ENCODE assay signal across 1 cellular context in the genomic region with DNA sequence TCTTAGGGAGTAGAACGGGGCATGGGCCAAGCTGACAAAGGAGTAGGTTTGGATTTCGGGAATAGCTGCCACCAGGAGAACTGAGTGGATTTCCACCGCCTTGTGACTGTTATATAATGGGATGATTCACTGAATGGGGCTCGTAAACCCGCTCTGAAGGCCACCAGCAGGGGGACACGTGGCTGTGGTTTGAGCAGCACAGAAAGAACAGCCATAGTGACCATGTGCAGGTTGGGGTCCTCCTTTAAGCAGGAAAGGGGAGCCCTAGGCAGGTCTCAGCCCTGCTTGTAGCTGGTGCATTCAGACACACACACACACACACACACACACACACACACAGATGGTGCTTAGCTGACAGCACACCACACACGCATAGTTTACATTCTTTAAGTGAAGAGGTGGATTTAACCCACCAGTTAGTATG.
A peak's percentile ranks its signal among the peaks of the same experiment; 100 is the strongest.
TF ChIP-seq lines count a peak whose summit lies in the region.

No MANE protein-coding gene starts in this region.

TF ChIP-seq in HepG2, 621 proteins besides CTCF, POLR2A, EP300 and RAD21 (continued from another document and continues in another):
- TF ChIP-seq, protein P1, sequence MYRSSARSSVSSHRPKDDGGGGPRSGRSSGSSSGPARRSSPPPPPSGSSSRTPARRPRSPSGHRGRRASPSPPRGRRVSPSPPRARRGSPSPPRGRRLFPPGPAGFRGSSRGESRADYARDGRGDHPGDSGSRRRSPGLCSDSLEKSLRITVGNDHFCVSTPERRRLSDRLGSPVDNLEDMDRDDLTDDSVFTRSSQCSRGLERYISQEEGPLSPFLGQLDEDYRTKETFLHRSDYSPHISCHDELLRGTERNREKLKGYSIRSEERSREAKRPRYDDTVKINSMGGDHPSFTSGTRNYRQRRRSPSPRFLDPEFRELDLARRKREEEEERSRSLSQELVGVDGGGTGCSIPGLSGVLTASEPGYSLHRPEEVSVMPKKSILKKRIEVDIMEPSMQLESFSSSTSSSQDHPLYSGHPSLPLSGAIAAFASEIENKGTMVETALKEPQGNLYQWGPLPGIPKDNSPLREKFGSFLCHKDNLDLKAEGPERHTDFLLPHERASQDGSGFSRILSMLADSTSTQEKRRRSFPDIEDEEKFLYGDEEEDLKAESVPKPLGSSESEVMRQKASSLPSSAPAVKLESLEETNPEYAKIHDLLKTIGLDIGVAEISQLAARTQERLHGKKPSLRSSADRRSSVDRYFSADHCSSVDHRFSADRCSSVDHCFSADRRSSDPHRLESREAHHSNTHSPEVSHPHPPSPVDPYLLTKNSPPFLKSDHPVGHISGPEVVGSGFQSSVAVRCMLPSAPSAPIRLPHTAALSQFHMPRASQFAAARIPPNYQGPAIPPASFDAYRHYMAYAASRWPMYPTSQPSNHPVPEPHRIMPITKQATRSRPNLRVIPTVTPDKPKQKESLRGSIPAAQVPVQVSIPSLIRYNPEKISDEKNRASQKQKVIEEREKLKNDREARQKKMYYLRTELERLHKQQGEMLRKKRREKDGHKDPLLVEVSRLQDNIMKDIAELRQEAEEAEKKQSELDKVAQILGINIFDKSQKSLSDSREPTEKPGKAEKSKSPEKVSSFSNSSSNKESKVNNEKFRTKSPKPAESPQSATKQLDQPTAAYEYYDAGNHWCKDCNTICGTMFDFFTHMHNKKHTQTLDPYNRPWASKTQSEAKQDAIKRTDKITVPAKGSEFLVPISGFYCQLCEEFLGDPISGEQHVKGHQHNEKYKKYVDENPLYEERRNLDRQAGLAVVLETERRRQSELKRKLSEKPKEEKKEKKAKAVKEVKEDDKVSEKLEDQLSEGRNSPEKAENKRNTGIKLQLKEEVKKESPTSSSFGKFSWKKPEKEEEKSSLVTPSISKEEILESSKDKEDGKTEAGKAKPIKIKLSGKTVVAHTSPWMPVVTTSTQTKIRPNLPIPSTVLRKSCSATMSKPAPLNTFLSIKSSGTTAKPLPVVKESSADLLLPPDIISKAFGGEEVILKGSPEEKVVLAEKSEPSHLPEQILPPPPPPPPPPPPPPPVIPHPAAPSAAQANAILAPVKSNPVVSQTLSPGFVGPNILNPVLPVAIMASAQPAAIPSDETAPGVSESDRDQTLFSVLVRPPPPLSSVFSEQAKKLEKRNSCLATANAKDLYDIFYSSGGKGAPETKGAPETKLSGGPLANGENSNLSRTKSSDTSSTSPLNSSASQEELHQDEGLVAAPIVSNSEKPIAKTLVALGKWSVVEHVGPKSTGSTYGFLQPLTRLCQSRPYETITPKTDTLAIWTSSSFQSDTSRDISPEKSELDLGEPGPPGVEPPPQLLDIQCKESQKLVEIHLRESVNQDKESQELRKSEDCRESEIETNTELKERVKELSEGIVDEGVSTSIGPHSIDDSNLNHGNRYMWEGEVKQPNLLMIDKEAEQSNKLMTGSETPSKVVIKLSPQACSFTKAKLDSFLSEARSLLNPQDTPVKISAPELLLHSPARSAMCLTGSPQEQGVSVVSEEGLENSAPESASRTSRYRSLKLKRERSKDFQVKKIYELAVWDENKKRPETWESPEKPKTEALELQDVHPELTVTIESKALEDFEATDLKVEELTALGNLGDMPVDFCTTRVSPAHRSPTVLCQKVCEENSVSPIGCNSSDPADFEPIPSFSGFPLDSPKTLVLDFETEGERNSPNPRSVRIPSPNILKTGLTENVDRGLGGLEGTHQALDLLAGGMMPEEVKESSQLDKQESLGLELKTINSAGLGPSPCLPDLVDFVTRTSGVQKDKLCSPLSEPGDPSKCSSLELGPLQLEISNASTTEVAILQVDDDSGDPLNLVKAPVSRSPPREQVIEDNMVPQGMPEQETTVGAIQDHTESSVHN (CRISPR knock-in tag; IDR thresholded peaks at IDR 0.05), result no peak
- TF ChIP-seq MED8 (CRISPR knock-in tag; IDR thresholded peaks at IDR 0.05; ENCODE audit: insufficient replicate concordance) (no peak), ZNF672 (CRISPR knock-in tag; IDR thresholded peaks at IDR 0.05) (no peak), FOXC1 (CRISPR knock-in tag; IDR thresholded peaks at IDR 0.05; ENCODE audit: borderline replicate concordance) (0 out of 2 replicates have a peak, but pooled peaks have one; percentile 39), ZNF598 (CRISPR knock-in tag; IDR thresholded peaks at IDR 0.05; ENCODE audit: borderline replicate concordance) (peak; percentile 72; the same call in 1 of the 2 replicates), ZNF644 (CRISPR knock-in tag; IDR thresholded peaks at IDR 0.05; ENCODE audit: low read depth) (0 out of 2 replicates have a peak, but pooled peaks have one; percentile 25), NFE2 (CRISPR knock-in tag; IDR thresholded peaks at IDR 0.05) (no peak), ERF (CRISPR knock-in tag; IDR thresholded peaks at IDR 0.05) (peak; percentile 58; the same call in 1 of the 2 replicates), ZNF207 (IDR thresholded peaks at IDR 0.05; ENCODE audit: borderline replicate concordance) (no peak), NR2C2 (CRISPR knock-in tag; IDR thresholded peaks at IDR 0.05; ENCODE audit: borderline replicate concordance) (0 out of 2 replicates have a peak, but pooled peaks have one; percentile 10), KDM5B (CRISPR knock-in tag; IDR thresholded peaks at IDR 0.05; ENCODE audit: borderline replicate concordance) (peak; percentile 51; the same call in 1 of the 2 replicates), ZNF772 (CRISPR knock-in tag; IDR thresholded peaks at IDR 0.05) (peak; percentile 69; the same call in 1 of the 2 replicates), ELF1 (CRISPR knock-in tag; IDR thresholded peaks at IDR 0.05) (no peak), ZNF660 (CRISPR knock-in tag; IDR thresholded peaks at IDR 0.05; ENCODE audit: borderline replicate concordance, low read depth) (no peak), ZNF788 (CRISPR knock-in tag; IDR thresholded peaks at IDR 0.05; ENCODE audit: borderline replicate concordance) (peak; percentile 28; the same call in 1 of the 2 replicates), HMG20B (CRISPR knock-in tag; conservative IDR thresholded peaks at IDR 0.05) (no peak), TBX2 (CRISPR knock-in tag; IDR thresholded peaks at IDR 0.05; ENCODE audit: borderline replicate concordance) (peak; percentile 15; the same call in 1 of the 2 replicates), SAP130 (CRISPR knock-in tag; IDR thresholded peaks at IDR 0.05; ENCODE audit: low read depth) (peak; percentile 57), IRF2 (CRISPR knock-in tag; IDR thresholded peaks at IDR 0.05) (0 out of 2 replicates have a peak, but pooled peaks have one; percentile 49), ZNF558 (CRISPR knock-in tag; IDR thresholded peaks at IDR 0.05; ENCODE audit: borderline replicate concordance) (no peak)
- TF ChIP-seq, protein P2, sequence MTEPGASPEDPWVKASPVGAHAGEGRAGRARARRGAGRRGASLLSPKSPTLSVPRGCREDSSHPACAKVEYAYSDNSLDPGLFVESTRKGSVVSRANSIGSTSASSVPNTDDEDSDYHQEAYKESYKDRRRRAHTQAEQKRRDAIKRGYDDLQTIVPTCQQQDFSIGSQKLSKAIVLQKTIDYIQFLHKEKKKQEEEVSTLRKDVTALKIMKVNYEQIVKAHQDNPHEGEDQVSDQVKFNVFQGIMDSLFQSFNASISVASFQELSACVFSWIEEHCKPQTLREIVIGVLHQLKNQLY (CRISPR knock-in tag; IDR thresholded peaks at IDR 0.05), result peak; percentile 42; the same call in 1 of the 2 replicates
- TF ChIP-seq, protein P3, sequence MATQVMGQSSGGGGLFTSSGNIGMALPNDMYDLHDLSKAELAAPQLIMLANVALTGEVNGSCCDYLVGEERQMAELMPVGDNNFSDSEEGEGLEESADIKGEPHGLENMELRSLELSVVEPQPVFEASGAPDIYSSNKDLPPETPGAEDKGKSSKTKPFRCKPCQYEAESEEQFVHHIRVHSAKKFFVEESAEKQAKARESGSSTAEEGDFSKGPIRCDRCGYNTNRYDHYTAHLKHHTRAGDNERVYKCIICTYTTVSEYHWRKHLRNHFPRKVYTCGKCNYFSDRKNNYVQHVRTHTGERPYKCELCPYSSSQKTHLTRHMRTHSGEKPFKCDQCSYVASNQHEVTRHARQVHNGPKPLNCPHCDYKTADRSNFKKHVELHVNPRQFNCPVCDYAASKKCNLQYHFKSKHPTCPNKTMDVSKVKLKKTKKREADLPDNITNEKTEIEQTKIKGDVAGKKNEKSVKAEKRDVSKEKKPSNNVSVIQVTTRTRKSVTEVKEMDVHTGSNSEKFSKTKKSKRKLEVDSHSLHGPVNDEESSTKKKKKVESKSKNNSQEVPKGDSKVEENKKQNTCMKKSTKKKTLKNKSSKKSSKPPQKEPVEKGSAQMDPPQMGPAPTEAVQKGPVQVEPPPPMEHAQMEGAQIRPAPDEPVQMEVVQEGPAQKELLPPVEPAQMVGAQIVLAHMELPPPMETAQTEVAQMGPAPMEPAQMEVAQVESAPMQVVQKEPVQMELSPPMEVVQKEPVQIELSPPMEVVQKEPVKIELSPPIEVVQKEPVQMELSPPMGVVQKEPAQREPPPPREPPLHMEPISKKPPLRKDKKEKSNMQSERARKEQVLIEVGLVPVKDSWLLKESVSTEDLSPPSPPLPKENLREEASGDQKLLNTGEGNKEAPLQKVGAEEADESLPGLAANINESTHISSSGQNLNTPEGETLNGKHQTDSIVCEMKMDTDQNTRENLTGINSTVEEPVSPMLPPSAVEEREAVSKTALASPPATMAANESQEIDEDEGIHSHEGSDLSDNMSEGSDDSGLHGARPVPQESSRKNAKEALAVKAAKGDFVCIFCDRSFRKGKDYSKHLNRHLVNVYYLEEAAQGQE (IDR thresholded peaks at IDR 0.05; ENCODE audit: borderline replicate concordance in 1 of 2, low read depth in 1 of 2, low read length in 2 of 2), result no peak
- TF ChIP-seq, protein P4, sequence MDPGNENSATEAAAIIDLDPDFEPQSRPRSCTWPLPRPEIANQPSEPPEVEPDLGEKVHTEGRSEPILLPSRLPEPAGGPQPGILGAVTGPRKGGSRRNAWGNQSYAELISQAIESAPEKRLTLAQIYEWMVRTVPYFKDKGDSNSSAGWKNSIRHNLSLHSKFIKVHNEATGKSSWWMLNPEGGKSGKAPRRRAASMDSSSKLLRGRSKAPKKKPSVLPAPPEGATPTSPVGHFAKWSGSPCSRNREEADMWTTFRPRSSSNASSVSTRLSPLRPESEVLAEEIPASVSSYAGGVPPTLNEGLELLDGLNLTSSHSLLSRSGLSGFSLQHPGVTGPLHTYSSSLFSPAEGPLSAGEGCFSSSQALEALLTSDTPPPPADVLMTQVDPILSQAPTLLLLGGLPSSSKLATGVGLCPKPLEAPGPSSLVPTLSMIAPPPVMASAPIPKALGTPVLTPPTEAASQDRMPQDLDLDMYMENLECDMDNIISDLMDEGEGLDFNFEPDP (CRISPR knock-in tag; conservative IDR thresholded peaks at IDR 0.05), result no peak
- TF ChIP-seq, protein P5, sequence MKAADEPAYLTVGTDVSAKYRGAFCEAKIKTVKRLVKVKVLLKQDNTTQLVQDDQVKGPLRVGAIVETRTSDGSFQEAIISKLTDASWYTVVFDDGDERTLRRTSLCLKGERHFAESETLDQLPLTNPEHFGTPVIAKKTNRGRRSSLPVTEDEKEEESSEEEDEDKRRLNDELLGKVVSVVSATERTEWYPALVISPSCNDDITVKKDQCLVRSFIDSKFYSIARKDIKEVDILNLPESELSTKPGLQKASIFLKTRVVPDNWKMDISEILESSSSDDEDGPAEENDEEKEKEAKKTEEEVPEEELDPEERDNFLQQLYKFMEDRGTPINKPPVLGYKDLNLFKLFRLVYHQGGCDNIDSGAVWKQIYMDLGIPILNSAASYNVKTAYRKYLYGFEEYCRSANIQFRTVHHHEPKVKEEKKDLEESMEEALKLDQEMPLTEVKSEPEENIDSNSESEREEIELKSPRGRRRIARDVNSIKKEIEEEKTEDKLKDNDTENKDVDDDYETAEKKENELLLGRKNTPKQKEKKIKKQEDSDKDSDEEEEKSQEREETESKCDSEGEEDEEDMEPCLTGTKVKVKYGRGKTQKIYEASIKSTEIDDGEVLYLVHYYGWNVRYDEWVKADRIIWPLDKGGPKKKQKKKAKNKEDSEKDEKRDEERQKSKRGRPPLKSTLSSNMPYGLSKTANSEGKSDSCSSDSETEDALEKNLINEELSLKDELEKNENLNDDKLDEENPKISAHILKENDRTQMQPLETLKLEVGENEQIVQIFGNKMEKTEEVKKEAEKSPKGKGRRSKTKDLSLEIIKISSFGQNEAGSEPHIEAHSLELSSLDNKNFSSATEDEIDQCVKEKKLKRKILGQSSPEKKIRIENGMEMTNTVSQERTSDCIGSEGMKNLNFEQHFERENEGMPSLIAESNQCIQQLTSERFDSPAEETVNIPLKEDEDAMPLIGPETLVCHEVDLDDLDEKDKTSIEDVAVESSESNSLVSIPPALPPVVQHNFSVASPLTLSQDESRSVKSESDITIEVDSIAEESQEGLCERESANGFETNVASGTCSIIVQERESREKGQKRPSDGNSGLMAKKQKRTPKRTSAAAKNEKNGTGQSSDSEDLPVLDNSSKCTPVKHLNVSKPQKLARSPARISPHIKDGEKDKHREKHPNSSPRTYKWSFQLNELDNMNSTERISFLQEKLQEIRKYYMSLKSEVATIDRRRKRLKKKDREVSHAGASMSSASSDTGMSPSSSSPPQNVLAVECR (CRISPR knock-in tag; IDR thresholded peaks at IDR 0.05; ENCODE audit: borderline replicate concordance), result peak; percentile 23; the same call in 1 of the 2 replicates
- TF ChIP-seq, protein P6, sequence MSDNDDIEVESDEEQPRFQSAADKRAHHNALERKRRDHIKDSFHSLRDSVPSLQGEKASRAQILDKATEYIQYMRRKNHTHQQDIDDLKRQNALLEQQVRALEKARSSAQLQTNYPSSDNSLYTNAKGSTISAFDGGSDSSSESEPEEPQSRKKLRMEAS (IDR thresholded peaks at IDR 0.05), result peak; percentile 85
- TF ChIP-seq, protein P7, sequence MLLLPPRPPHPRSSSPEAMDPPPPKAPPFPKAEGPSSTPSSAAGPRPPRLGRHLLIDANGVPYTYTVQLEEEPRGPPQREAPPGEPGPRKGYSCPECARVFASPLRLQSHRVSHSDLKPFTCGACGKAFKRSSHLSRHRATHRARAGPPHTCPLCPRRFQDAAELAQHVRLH (CRISPR knock-in tag; IDR thresholded peaks at IDR 0.05; ENCODE audit: borderline replicate concordance, low read depth), result no peak
- TF ChIP-seq, protein P8, sequence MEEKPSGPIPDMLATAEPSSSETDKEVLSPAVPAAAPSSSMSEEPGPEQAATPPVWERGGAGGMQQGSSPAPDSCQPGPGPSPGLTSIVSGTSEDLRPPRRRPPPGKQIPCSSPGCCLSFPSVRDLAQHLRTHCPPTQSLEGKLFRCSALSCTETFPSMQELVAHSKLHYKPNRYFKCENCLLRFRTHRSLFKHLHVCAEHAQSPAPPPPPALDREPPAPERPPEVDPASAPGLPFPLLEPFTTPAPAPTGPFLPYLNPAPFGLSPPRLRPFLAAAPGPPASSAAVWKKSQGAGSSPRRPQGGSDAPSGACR (CRISPR knock-in tag; IDR thresholded peaks at IDR 0.05), result peak; percentile 67; the same call in 1 of the 2 replicates
